9 cellular contexts compared by ENCODE assay signal in genomic region chr4:67549123-67549522, GRCh38. TPM values are rescaled to one million over a fixed set of nuclear protein-coding genes. Genes with fewer than 3 reads are reported as not detected.
A peak's percentile ranks its signal among the peaks of the same experiment; 100 is the strongest.
DNase-seq lines count a peak whose midpoint lies in the region; ATAC-seq and TF ChIP-seq lines count a peak whose summit lies in the region.
"Had no signal": no experiment of that assay in that cellular context is flagged by ENCODE, and none has a peak within 500 bp of the region (broad histone marks: within the 10 kb centered on the region; RNA-seq: fewer than 3 reads in every experiment).

No MANE protein-coding gene starts in this region.

- H3K4me1 ChIP-seq in body of pancreas (peaks cover under 1% of the 10 kb centered on the region), testis (no peaks in the 10 kb centered on the region)

- 6 to 9% methylated on average over 1 of the region's 1 CpG for WGBS in body of pancreas, 2 donors
- WGBS in testis, 2 donors, result 32 to 37% methylated on average over 1 of the region's 1 CpG

- H3K4me3 ChIP-seq in body of pancreas (no peak overlapping the region), testis (no peak overlapping the region)

- H3K36me3 ChIP-seq in body of pancreas (replicated peaks in 1 of 2; ENCODE audit: insufficient read depth in 1 of 2, low read depth in 2 of 2) (no peaks in the 10 kb centered on the region), testis (ENCODE audit: low read depth, missing control alignments) (no peaks in the 10 kb centered on the region)

- H3K27me3 ChIP-seq in body of pancreas (no peaks in the 10 kb centered on the region), testis (no peaks in the 10 kb centered on the region)

- intact Hi-C loops in body of pancreas (cut with DNase I), result no loop called here
- intact Hi-C loops in testis (cut with DNase I; ENCODE audit: low total_unique reads), result no loop called here

- peak; percentile 39 for DNase-seq in NCI-H2107 treated with DMSO at 0.1 percent for 48 hours (lab: John Stamatoyannopoulos, UW; ENCODE audit: unreplicated experiment)
- no peak for DNase-seq in NCI-H2107 (lab: John Stamatoyannopoulos, UW)
- DNase-seq in M059J (ENCODE audit: low read depth), result peak; percentile 16
- no peak for DNase-seq in body of pancreas
- DNase-seq in testis, result no peak
- DNase-seq in D341Med (ENCODE audit: low spot score), result no peak
- no peak for DNase-seq in activated CD8-positive, alpha-beta memory T cell treated with anti-CD3 and anti-CD28 coated beads for 24 hours

- TF ChIP-seq CTCF in body of pancreas (IDR thresholded peaks at IDR 0.05) (peak in 5 of 7 experiments; percentile 30 to 59 (median 50)), testis (IDR thresholded peaks at IDR 0.05) (peak in 2 of 3 experiments; percentile 9 to 10)

- no peak overlapping the region for H3K27ac ChIP-seq in body of pancreas
- H3K27ac ChIP-seq in testis, result no peak overlapping the region

- TF ChIP-seq POLR2A in body of pancreas (IDR thresholded peaks at IDR 0.05), result no peak
- TF ChIP-seq POLR2A in testis (IDR thresholded peaks at IDR 0.05), result no peak

- ATAC-seq in GM21825 (IDR thresholded peaks at IDR 0.05; ENCODE audit: unreplicated experiment), result peak; percentile 33
- no peak for ATAC-seq in body of pancreas

- no peaks in the 10 kb centered on the region for H3K9me3 ChIP-seq in body of pancreas
- no peaks in the 10 kb centered on the region for H3K9me3 ChIP-seq in testis

RNA-seq across cellular contexts. Expression of gene CENPC, which starts 3.8 kb away (rescaled TPM):
- total RNA-seq in M059J (2014; rRNA removed; shearing (Covaris generic)), result 6.2 and 9.6 TPM in 2 replicates
- 10 to 100 TPM; 36.8 to 44.5 TPM for total RNA-seq in body of pancreas
- total RNA-seq in testis, result 10 to 100 TPM; 40.8 to 53.4 TPM
- polyA plus RNA-seq in testis (ENCODE audit: insufficient read depth, low read depth, low replicate concordance), result 8.5 TPM

RNA-seq across cellular contexts. Expression of gene STAP1, which starts 9.4 kb away (rescaled TPM):
- total RNA-seq in M059J (2014; rRNA removed; shearing (Covaris generic)), result not detected in 2 replicates
- total RNA-seq in body of pancreas (not detected), testis (1 to 10 TPM in 1 of 2 donors, under 1 TPM in 1; 0.93 to 2.7 TPM)
- 3.0 TPM for polyA plus RNA-seq in testis (ENCODE audit: insufficient read depth, low read depth, low replicate concordance)
- polyA plus RNA-seq: BJ had no signal

Comparison
In these comparisons a context has a peak if more than half of its experiments do, and no peak if none do; other contexts are left out.
1. DNase-seq: peak in NCI-H2107 treated with DMSO at 0.1 percent for 48 hours (single experiment) and M059J (single experiment); none in NCI-H2107 (single experiment), body of pancreas (0 of 4), testis (single experiment), D341Med (single experiment) and activated CD8-positive, alpha-beta memory T cell treated with anti-CD3 and anti-CD28 coated beads for 24 hours (single experiment).